In genomic region chr9:68999393-69000105, GRCh38 we compare ENCODE assay signal across 1 cellular context.
TF ChIP-seq lines count a peak whose summit lies in the region.

No MANE protein-coding gene starts in this region.

TF ChIP-seq in HepG2, 621 proteins besides CTCF, POLR2A, EP300 and RAD21 (continued from another document and continues in another):
- TF ChIP-seq KIAA2018 (CRISPR knock-in tag; IDR thresholded peaks at IDR 0.05; ENCODE audit: borderline replicate concordance) (no peak), ATM (IDR thresholded peaks at IDR 0.05; ENCODE audit: borderline replicate concordance) (no peak), GLI4 (CRISPR knock-in tag; IDR thresholded peaks at IDR 0.05; ENCODE audit: borderline replicate concordance) (no peak), ZNF773 (CRISPR knock-in tag; IDR thresholded peaks at IDR 0.05; ENCODE audit: borderline replicate concordance) (no peak), SOX13 (IDR thresholded peaks at IDR 0.05) (no peak), SOX13 (CRISPR knock-in tag; conservative IDR thresholded peaks at IDR 0.05 in 1 of 2, IDR thresholded peaks at IDR 0.05 in 1 of 2) (peak in 1 of 2 experiments; percentile 24; a peak in 1 of 4 replicates), ZZZ3 (CRISPR knock-in tag; IDR thresholded peaks at IDR 0.05; ENCODE audit: borderline replicate concordance) (no peak), ZNF768 (CRISPR knock-in tag; IDR thresholded peaks at IDR 0.05) (no peak), CBX1 (IDR thresholded peaks at IDR 0.05; ENCODE audit: low read depth) (no peak), GTF3A (CRISPR knock-in tag; conservative IDR thresholded peaks at IDR 0.05) (no peak), HMGXB4 (CRISPR knock-in tag; IDR thresholded peaks at IDR 0.05; ENCODE audit: borderline replicate concordance in 1 of 2, low read depth in 1 of 2) (0 out of 4 replicates have a peak, but pooled peaks of 1 of the 2 experiments have one; percentile 40), STAT6 (CRISPR knock-in tag; IDR thresholded peaks at IDR 0.05; ENCODE audit: borderline replicate concordance) (no peak), ZNF264 (CRISPR knock-in tag; IDR thresholded peaks at IDR 0.05) (no peak), ZNF160 (CRISPR knock-in tag; IDR thresholded peaks at IDR 0.05) (no peak), ZHX2 (IDR thresholded peaks at IDR 0.05; ENCODE audit: low read depth) (no peak), ZHX2 (CRISPR knock-in tag; IDR thresholded peaks at IDR 0.05; ENCODE audit: borderline replicate concordance) (no peak), CEBPB (IDR thresholded peaks at IDR 0.05; ENCODE audit: borderline replicate concordance, low read depth, low read length) (no peak), ZNF205 (CRISPR knock-in tag; IDR thresholded peaks at IDR 0.05) (0 out of 2 replicates have a peak, but pooled peaks have one; percentile 27), RCOR2 (CRISPR knock-in tag; IDR thresholded peaks at IDR 0.05) (no peak), JUN (CRISPR knock-in tag; IDR thresholded peaks at IDR 0.05) (no peak), WIZ (CRISPR knock-in tag; IDR thresholded peaks at IDR 0.05) (no peak), ZNF678 (CRISPR knock-in tag; IDR thresholded peaks at IDR 0.05) (no peak), KDM4B (CRISPR knock-in tag; IDR thresholded peaks at IDR 0.05) (no peak), STAG1 (CRISPR knock-in tag; IDR thresholded peaks at IDR 0.05) (peak; percentile 95), ZSCAN21 (CRISPR knock-in tag; IDR thresholded peaks at IDR 0.05; ENCODE audit: borderline replicate concordance) (no peak), MNT (IDR thresholded peaks at IDR 0.05) (no peak), DDIT3 (CRISPR knock-in tag; IDR thresholded peaks at IDR 0.05) (no peak), SOX5 (CRISPR knock-in tag; IDR thresholded peaks at IDR 0.05; ENCODE audit: borderline replicate concordance) (0 out of 2 replicates have a peak, but pooled peaks have one; percentile 15), POLR2AphosphoS5 (IDR thresholded peaks at IDR 0.05; ENCODE audit: low read depth, low read length) (no peak), ZNF503 (CRISPR knock-in tag; IDR thresholded peaks at IDR 0.05) (no peak)
